ENCODE assay signal across 1 cellular context in the genomic region with DNA sequence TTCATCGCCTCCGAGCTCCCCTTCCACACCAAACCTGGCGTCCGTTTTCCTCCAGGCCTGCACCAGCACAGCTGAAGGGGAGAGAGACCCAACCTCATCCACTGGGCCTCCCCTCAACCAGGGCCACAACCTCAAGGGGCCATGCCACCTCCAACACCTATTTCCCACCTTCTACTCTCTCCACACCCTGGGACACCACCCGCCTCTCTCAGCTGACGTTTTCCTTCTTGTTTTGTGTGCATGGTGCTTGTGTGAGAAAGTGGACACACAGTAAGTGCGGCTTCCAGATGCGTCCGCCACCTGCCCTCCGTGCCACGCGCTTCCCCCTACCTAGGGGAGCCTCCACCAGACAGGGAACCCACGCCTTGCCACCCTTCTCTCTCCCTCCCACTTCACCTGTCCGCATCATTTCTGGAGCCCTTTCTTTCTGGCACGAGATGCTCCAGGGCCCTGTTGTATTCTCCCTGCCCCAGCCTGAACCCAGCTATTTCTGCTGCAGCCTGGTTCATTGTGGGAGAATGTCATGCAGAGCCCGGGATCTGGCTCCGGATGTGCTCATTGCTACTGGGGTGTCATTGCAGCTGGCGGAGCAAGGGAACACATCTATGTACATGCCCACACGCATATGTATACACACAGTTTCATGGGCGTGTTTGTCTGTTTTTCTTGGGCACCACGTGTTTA.
TF ChIP-seq lines count a peak whose summit lies in the region.

No MANE protein-coding gene starts in this region.

TF ChIP-seq in HCT116, 20 proteins besides CTCF, POLR2A, EP300 and RAD21 (continued from another document):
- TF ChIP-seq, protein P1, sequence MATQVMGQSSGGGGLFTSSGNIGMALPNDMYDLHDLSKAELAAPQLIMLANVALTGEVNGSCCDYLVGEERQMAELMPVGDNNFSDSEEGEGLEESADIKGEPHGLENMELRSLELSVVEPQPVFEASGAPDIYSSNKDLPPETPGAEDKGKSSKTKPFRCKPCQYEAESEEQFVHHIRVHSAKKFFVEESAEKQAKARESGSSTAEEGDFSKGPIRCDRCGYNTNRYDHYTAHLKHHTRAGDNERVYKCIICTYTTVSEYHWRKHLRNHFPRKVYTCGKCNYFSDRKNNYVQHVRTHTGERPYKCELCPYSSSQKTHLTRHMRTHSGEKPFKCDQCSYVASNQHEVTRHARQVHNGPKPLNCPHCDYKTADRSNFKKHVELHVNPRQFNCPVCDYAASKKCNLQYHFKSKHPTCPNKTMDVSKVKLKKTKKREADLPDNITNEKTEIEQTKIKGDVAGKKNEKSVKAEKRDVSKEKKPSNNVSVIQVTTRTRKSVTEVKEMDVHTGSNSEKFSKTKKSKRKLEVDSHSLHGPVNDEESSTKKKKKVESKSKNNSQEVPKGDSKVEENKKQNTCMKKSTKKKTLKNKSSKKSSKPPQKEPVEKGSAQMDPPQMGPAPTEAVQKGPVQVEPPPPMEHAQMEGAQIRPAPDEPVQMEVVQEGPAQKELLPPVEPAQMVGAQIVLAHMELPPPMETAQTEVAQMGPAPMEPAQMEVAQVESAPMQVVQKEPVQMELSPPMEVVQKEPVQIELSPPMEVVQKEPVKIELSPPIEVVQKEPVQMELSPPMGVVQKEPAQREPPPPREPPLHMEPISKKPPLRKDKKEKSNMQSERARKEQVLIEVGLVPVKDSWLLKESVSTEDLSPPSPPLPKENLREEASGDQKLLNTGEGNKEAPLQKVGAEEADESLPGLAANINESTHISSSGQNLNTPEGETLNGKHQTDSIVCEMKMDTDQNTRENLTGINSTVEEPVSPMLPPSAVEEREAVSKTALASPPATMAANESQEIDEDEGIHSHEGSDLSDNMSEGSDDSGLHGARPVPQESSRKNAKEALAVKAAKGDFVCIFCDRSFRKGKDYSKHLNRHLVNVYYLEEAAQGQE (IDR thresholded peaks at IDR 0.05; ENCODE audit: low read depth): no peak
